Comparison of ENCODE assay signal across 13 cellular contexts in genomic region chr6:40947876-40948514, GRCh38.
DNase-seq lines count a peak whose midpoint lies in the region; ATAC-seq, FAIRE-seq and TF ChIP-seq lines count a peak whose summit lies in the region.
"Had no signal": no experiment of that assay in that cellular context is flagged by ENCODE, and none has a peak within 500 bp of the region (broad histone marks: within the 10 kb centered on the region; RNA-seq: fewer than 3 reads in every experiment).

No MANE protein-coding gene starts in this region.

- H3K4me1 Mint-ChIP-seq in stimulated activated naive B cell treated with anti-CD40 and anti-IgM and Interleukin-4, amounts not matched to agents 10 μg/mL and 1 μg/mL and 100 μg/mL, for 72 hours = no peaks in the 10 kb centered on the region
- H3K4me1 Mint-ChIP-seq: CD4-positive, CD25-positive, alpha-beta regulatory T cell had no signal

- no peak overlapping the region for H3K9ac ChIP-seq in HUES6 (ENCODE audit: low read length)

- TF ChIP-seq CTCF in bronchial epithelial cell (IDR thresholded peaks at IDR 0.05; ENCODE audit: insufficient read depth, low read length, severe bottlenecking) = no peak
- TF ChIP-seq CTCF in WERI-Rb-1 (IDR thresholded peaks at IDR 0.05; ENCODE audit: low read depth, low read length) = no peak
- no peak for TF ChIP-seq CTCF in OCI-LY7 (conservative IDR thresholded peaks at IDR 0.05; ENCODE audit: low read length)

- H3K4me2 ChIP-seq in OCI-LY7 (ENCODE audit: low read length) = no peak overlapping the region

- no peak overlapping the region for H3K27ac Mint-ChIP-seq in stimulated activated naive B cell treated with anti-CD40 and anti-IgM and Interleukin-4, amounts not matched to agents 10 μg/mL and 1 μg/mL and 100 μg/mL, for 72 hours
- H3K27ac Mint-ChIP-seq: CD4-positive, CD25-positive, alpha-beta regulatory T cell; progenitor cell of endocrine pancreas had no signal

- ATAC-seq in stimulated activated naive B cell treated with anti-CD40 and anti-IgM and Interleukin-4, amounts not matched to agents 10 μg/mL and 1 μg/mL and 100 μg/mL, for 72 hours (replicated peaks) = no peak
- ATAC-seq: lower lobe of right lung had no signal

- intact Hi-C loops in OCI-LY7 (cut with micrococcal nuclease; ENCODE audit: unreplicated experiment) = no loop called here

- peaks cover 46% of the 10 kb centered on the region for H3K4me1 ChIP-seq in HUES6 (ENCODE audit: control insufficient read depth, insufficient read depth, low read length)
- H3K4me1 ChIP-seq in OCI-LY7 (ENCODE audit: insufficient read depth, low read length, poor library complexity, severe bottlenecking) = no peaks in the 10 kb centered on the region
- H3K4me1 ChIP-seq: lower lobe of right lung, tibial artery had no signal

- no peak overlapping the region for H3K4me3 ChIP-seq in HUES6 (ENCODE audit: low read depth, low read length)
- no peak overlapping the region for H3K4me3 ChIP-seq in bronchial epithelial cell (ENCODE audit: low read depth, low read length)
- H3K4me3 ChIP-seq in WERI-Rb-1 (ENCODE audit: low read depth, low read length) = no peak overlapping the region
- H3K4me3 ChIP-seq in OCI-LY7 (ENCODE audit: low read depth, low read length, poor library complexity, severe bottlenecking) = no peak overlapping the region
- H3K4me3 ChIP-seq: lower lobe of right lung, tibial artery had no signal

- CTCF ChIA-PET in OCI-LY7 (lab: Charles Lee; ENCODE audit: unreplicated experiment) = no interaction called here

- no peaks in the 10 kb centered on the region for H3K79me2 ChIP-seq in OCI-LY7 (ENCODE audit: insufficient read depth, low read depth, low read length)

- POLR2A ChIA-PET in OCI-LY7 (lab: Charles Lee) = no interaction called here

- no peaks in the 10 kb centered on the region for H3K9me3 Mint-ChIP-seq in stimulated activated naive B cell treated with anti-CD40 and anti-IgM and Interleukin-4, amounts not matched to agents 10 μg/mL and 1 μg/mL and 100 μg/mL, for 72 hours

- DNase-seq in Caki2 (ENCODE audit: low read depth) = peak; percentile 67
- DNase-seq in bronchial epithelial cell (ENCODE audit: low read depth) = peak; percentile 85
- peak; percentile 70 for DNase-seq in kidney tubule cell (ENCODE audit: low spot score)
- no peak for DNase-seq in WERI-Rb-1
- no peak for DNase-seq in OCI-LY7 (ENCODE audit: low spot score)
- no peak for DNase-seq in putamen (ENCODE audit: low spot score)
- DNase-seq in stimulated activated naive B cell treated with anti-CD40 and anti-IgM and Interleukin-4, amounts not matched to agents 10 μg/mL and 1 μg/mL and 100 μg/mL, for 72 hours = no peak
- DNase-seq: lower lobe of right lung, NCI-H2029, tibial artery had no signal

- H4K20me1 ChIP-seq in OCI-LY7 (ENCODE audit: insufficient read depth, low read length) = no peaks in the 10 kb centered on the region

- peak overlapping the region; percentile 49 for H3K27ac ChIP-seq in HUES6 (ENCODE audit: low read depth, low read length)
- H3K27ac ChIP-seq in WERI-Rb-1 = no peak overlapping the region
- no peak overlapping the region for H3K27ac ChIP-seq in OCI-LY7 (ENCODE audit: low read depth, low read length, poor library complexity, severe bottlenecking)
- H3K27ac ChIP-seq: lower lobe of right lung, tibial artery had no signal

- no peaks in the 10 kb centered on the region for H3K27me3 ChIP-seq in HUES6 (ENCODE audit: control insufficient read depth, insufficient read depth, low read length)
- H3K27me3 ChIP-seq in bronchial epithelial cell (ENCODE audit: control insufficient read depth, insufficient read depth, low read length) = no peaks in the 10 kb centered on the region
- peaks cover 5% of the 10 kb centered on the region for H3K27me3 ChIP-seq in WERI-Rb-1 (ENCODE audit: insufficient read depth, low read depth, severe bottlenecking)
- H3K27me3 ChIP-seq: tibial artery had no signal

- H3K9me3 ChIP-seq in HUES6 (ENCODE audit: control insufficient read depth, insufficient read depth, low read depth, low read length) (no peaks in the 10 kb centered on the region), WERI-Rb-1 (ENCODE audit: severe bottlenecking) (no peaks in the 10 kb centered on the region), OCI-LY7 (ENCODE audit: low read length) (no peaks in the 10 kb centered on the region)
- H3K9me3 ChIP-seq: lower lobe of right lung, tibial artery had no signal

- H3K4me3 Mint-ChIP-seq in stimulated activated naive B cell treated with anti-CD40 and anti-IgM and Interleukin-4, amounts not matched to agents 10 μg/mL and 1 μg/mL and 100 μg/mL, for 72 hours = no peak overlapping the region
- H3K4me3 Mint-ChIP-seq: CD4-positive, CD25-positive, alpha-beta regulatory T cell had no signal

- no peak overlapping the region for H2AFZ ChIP-seq in OCI-LY7 (ENCODE audit: low read length)

- H3K27me3 Mint-ChIP-seq in stimulated activated naive B cell treated with anti-CD40 and anti-IgM and Interleukin-4, amounts not matched to agents 10 μg/mL and 1 μg/mL and 100 μg/mL, for 72 hours = peaks cover 13 to 20% of the 10 kb centered on the region in 2 donors
- H3K27me3 Mint-ChIP-seq: progenitor cell of endocrine pancreas had no signal

- in situ Hi-C loops in Caki2 (cut with HindIII; ENCODE audit: low pct_unique_long_range_greater_than_20kb, low sequenced_read_pairs) = no loop called here

- BruUV-seq in OCI-LY7 (replicated peaks; lab: Mats Ljungman, UMichigan) = no TSS peak

- no peaks in the 10 kb centered on the region for H3K36me3 Mint-ChIP-seq in stimulated activated naive B cell treated with anti-CD40 and anti-IgM and Interleukin-4, amounts not matched to agents 10 μg/mL and 1 μg/mL and 100 μg/mL, for 72 hours
- H3K36me3 Mint-ChIP-seq: CD4-positive, CD25-positive, alpha-beta regulatory T cell had no signal

- H3K9me2 ChIP-seq in OCI-LY7 (ENCODE audit: insufficient read depth, low read length) = no peaks in the 10 kb centered on the region

- no peak for FAIRE-seq in bronchial epithelial cell (lab: Jason Lieb, UNC)

- H3K36me3 ChIP-seq in HUES6 (ENCODE audit: control insufficient read depth, insufficient read depth, low read length) = no peaks in the 10 kb centered on the region
- no peaks in the 10 kb centered on the region for H3K36me3 ChIP-seq in bronchial epithelial cell (ENCODE audit: control insufficient read depth, insufficient read depth, low read length)
- no peaks in the 10 kb centered on the region for H3K36me3 ChIP-seq in WERI-Rb-1
- no peaks in the 10 kb centered on the region for H3K36me3 ChIP-seq in OCI-LY7 (ENCODE audit: insufficient read depth, low read length)
- H3K36me3 ChIP-seq: lower lobe of right lung, tibial artery had no signal

Comparison
In these comparisons a context has a peak if more than half of its experiments do, and no peak if none do; other contexts are left out.
1. DNase-seq: peak in Caki2 (single experiment), bronchial epithelial cell (single experiment) and kidney tubule cell (single experiment); none in WERI-Rb-1 (single experiment), OCI-LY7 (single experiment), putamen (single experiment) and stimulated activated naive B cell treated with anti-CD40 and anti-IgM and Interleukin-4, amounts not matched to agents 10 μg/mL and 1 μg/mL and 100 μg/mL, for 72 hours (single experiment).